Comparison of ENCODE assay signal across 7 cellular contexts in genomic region chr15:31356097-31356496, GRCh38. TPM values are rescaled to one million over a fixed set of nuclear protein-coding genes. Genes with fewer than 3 reads are reported as not detected.
DNase-seq lines count a peak whose midpoint lies in the region; ATAC-seq, FAIRE-seq and TF ChIP-seq lines count a peak whose summit lies in the region.
"Not testable (repeated sequence)": the region's sequence is repeated elsewhere in the genome, so short reads cannot be mapped to it uniquely, and the experiment has no call there.

No MANE protein-coding gene starts in this region.

- H3K79me2 ChIP-seq in astrocyte (ENCODE audit: insufficient read depth, low read length), result peaks cover 87% of the 10 kb centered on the region

- TF ChIP-seq CTCF in astrocyte (IDR thresholded peaks at IDR 0.05; ENCODE audit: insufficient read depth, low read depth, low read length); heart right ventricle (IDR thresholded peaks at IDR 0.05); neutrophil (IDR thresholded peaks at IDR 0.05): not testable (repeated sequence)

- H3K9ac ChIP-seq in astrocyte (ENCODE audit: low read length), result not testable (repeated sequence)

- WGBS in heart right ventricle, 2 donors, result 96 to 97% methylated on average over 11 of the region's 11 CpGs
- 95% methylated on average over 11 of the region's 11 CpGs for WGBS in thymus

- DNase-seq in T-helper 17 cell; activated T-cell treated with anti-CD3 and anti-CD28 coated beads, Interleukin-2, amount 50 U/mL, for 72 hours; astrocyte (ENCODE audit: low read depth); heart right ventricle: not testable (repeated sequence)

- not testable (repeated sequence) for FAIRE-seq in astrocyte (lab: Jason Lieb, UNC)

- peak overlapping the region; percentile 83 to 96 (median 91) for H3K27ac Mint-ChIP-seq in IgD-negative memory B cell
- peak overlapping the region; percentile 99 for H3K27ac Mint-ChIP-seq in T-helper 17 cell
- peak overlapping the region; percentile 88 for H3K27ac Mint-ChIP-seq in activated T-cell treated with anti-CD3 and anti-CD28 coated beads, Interleukin-2, amount 50 U/mL, for 72 hours
- not testable (repeated sequence) for H3K27ac Mint-ChIP-seq in astrocyte (ENCODE audit: unreplicated experiment)

- H3K4me1 Mint-ChIP-seq in IgD-negative memory B cell, result peaks cover 58 to 88% (median 67%) of the 10 kb centered on the region in 3 donors
- H3K4me1 Mint-ChIP-seq in T-helper 17 cell, result peaks cover 76% of the 10 kb centered on the region
- H3K4me1 Mint-ChIP-seq in activated T-cell treated with anti-CD3 and anti-CD28 coated beads, Interleukin-2, amount 50 U/mL, for 72 hours (ENCODE audit: low read depth), result peaks cover 98% of the 10 kb centered on the region
- H3K4me1 Mint-ChIP-seq in astrocyte (ENCODE audit: low read depth, unreplicated experiment), result peaks cover 27% of the 10 kb centered on the region

- H3K9me3 ChIP-seq in T-helper 17 cell (ENCODE audit: control insufficient read depth, low read length, poor library complexity, severe bottlenecking); astrocyte (ENCODE audit: insufficient read depth, low read depth, low read length); heart right ventricle; neutrophil; thymus (ENCODE audit: control insufficient read depth): not testable (repeated sequence)

- not testable (repeated sequence) for H3K4me3 ChIP-seq in astrocyte (ENCODE audit: insufficient read depth, low read depth, low read length); heart right ventricle; neutrophil (ENCODE audit: low read depth in 1 of 2, low read length in 1 of 2)
- peak overlapping the region; percentile 46 for H3K4me3 ChIP-seq in thymus (ENCODE audit: low read length)

- H3K4me1 ChIP-seq in astrocyte (ENCODE audit: insufficient read depth, low read length) (peaks cover 36% of the 10 kb centered on the region), heart right ventricle (peaks cover 67 to 100% (median 100%) of the 10 kb centered on the region in 9 donors), neutrophil (ENCODE audit: control insufficient read depth in 1 of 2, insufficient read depth in 1 of 2, low read depth in 1 of 2, low read length in 1 of 2) (peaks cover 85 to 99% of the 10 kb centered on the region in 2 experiments), thymus (ENCODE audit: control insufficient read depth, insufficient read depth, low read length) (peaks cover 92% of the 10 kb centered on the region)

- H3K36me3 ChIP-seq in astrocyte (ENCODE audit: insufficient read depth, low read length), result not testable (repeated sequence)
- H3K36me3 ChIP-seq in heart right ventricle (peaks cover 0 to 26% (median 0%) of the 10 kb centered on the region in 9 donors), neutrophil (peaks cover 15% of the 10 kb centered on the region), thymus (ENCODE audit: control insufficient read depth, insufficient read depth) (peaks cover 28% of the 10 kb centered on the region)

- H3K27me3 ChIP-seq in astrocyte (ENCODE audit: insufficient read depth, low read length); heart right ventricle; neutrophil; thymus (ENCODE audit: control insufficient read depth, insufficient read depth): not testable (repeated sequence)

- H3K27me3 Mint-ChIP-seq in IgD-negative memory B cell; T-helper 17 cell; activated T-cell treated with anti-CD3 and anti-CD28 coated beads, Interleukin-2, amount 50 U/mL, for 72 hours (ENCODE audit: low read depth); astrocyte (ENCODE audit: low read depth, unreplicated experiment): not testable (repeated sequence)

- ATAC-seq in T-helper 17 cell; activated T-cell treated with anti-CD3 and anti-CD28 coated beads, Interleukin-2, amount 50 U/mL, for 72 hours (replicated peaks in 1 of 2); heart right ventricle: not testable (repeated sequence)

- H3K9me3 Mint-ChIP-seq in IgD-negative memory B cell; activated T-cell treated with anti-CD3 and anti-CD28 coated beads, Interleukin-2, amount 50 U/mL, for 72 hours; astrocyte (ENCODE audit: unreplicated experiment): not testable (repeated sequence)

- H3K36me3 Mint-ChIP-seq in IgD-negative memory B cell, result peaks cover 12% of the 10 kb centered on the region
- H3K36me3 Mint-ChIP-seq in T-helper 17 cell (ENCODE audit: low read depth); astrocyte (ENCODE audit: low read depth, unreplicated experiment): not testable (repeated sequence)
- peaks cover 23 to 48% of the 10 kb centered on the region in 2 donors for H3K36me3 Mint-ChIP-seq in activated T-cell treated with anti-CD3 and anti-CD28 coated beads, Interleukin-2, amount 50 U/mL, for 72 hours (ENCODE audit: insufficient read depth in 2 of 2)

- H3K4me3 Mint-ChIP-seq in IgD-negative memory B cell, result peak overlapping the region in 3 of 4 donors; percentile 78 to 87 (median 80)
- peak overlapping the region; percentile 95 for H3K4me3 Mint-ChIP-seq in T-helper 17 cell
- peak overlapping the region; percentile 77 to 93 for H3K4me3 Mint-ChIP-seq in activated T-cell treated with anti-CD3 and anti-CD28 coated beads, Interleukin-2, amount 50 U/mL, for 72 hours
- H3K4me3 Mint-ChIP-seq in astrocyte (ENCODE audit: unreplicated experiment), result not testable (repeated sequence)

- peak overlapping the region; percentile 51 for H3K4me2 ChIP-seq in astrocyte (ENCODE audit: low read length)

- not testable (repeated sequence) for H3K27ac ChIP-seq in astrocyte (ENCODE audit: low read depth, low read length)
- H3K27ac ChIP-seq in heart right ventricle (peak overlapping the region in 8 of 10 donors; percentile 39 to 98 (median 96)), neutrophil (peak overlapping the region; percentile 95), thymus (ENCODE audit: low read depth) (peak overlapping the region; percentile 84)

- intact Hi-C loops in heart right ventricle (cut with DNase I), result loop anchor here in 1 of 10 donors (10.0 kb wide), 1 partner anchor 129 kb away; no protein-coding TSS in a partner anchor

- not testable (repeated sequence) for H2AFZ ChIP-seq in astrocyte (ENCODE audit: low read depth, low read length)

- H4K20me1 ChIP-seq in astrocyte (ENCODE audit: insufficient read depth, low read length), result peaks cover 87% of the 10 kb centered on the region

RNA-seq across cellular contexts. Expression of gene KLF13, which starts 29.5 kb away (rescaled TPM):
- polyA plus RNA-seq in IgD-negative memory B cell (81.4 TPM), heart right ventricle (10 to 100 TPM; 32.9 to 44.0 TPM), thymus (107 TPM)
- total RNA-seq in T-helper 17 cell (100 to 1,000 TPM; 184 to 226 TPM), astrocyte (31.0 and 33.6 TPM in 2 replicates), heart right ventricle (100 to 1,000 TPM in 1 of 10 donors, 10 to 100 TPM in 9; 28.4 to 101 (median 49.4) TPM)
- total RNA-seq in activated T-cell treated with anti-CD3 and anti-CD28 coated beads, Interleukin-2, amount 50 U/mL, for 72 hours, result 100 to 1,000 TPM; 260 to 273 TPM
